Comparison of ENCODE assay signal across 8 cellular contexts in genomic region chr19:35757749-35758608, GRCh38. TPM values are rescaled to one million over a fixed set of nuclear protein-coding genes. Genes with fewer than 3 reads are reported as not detected.
DNase-seq lines count a peak whose midpoint lies in the region; TF ChIP-seq lines count a peak whose summit lies in the region.

Gene PROSER3, plus strand, starts transcription at chr19:35758176. Its CDS starts 40 bp downstream, at chr19:35758216.

- DNase-seq in CMK (ENCODE audit: low read depth) = peak; percentile 98
- peak; percentile 98 for DNase-seq in GM20000 (ENCODE audit: low spot score)
- peak; percentile 100 for DNase-seq in HT-29 (ENCODE audit: low spot score)
- peak; percentile 98 to 99 for DNase-seq in NOMO-1 (lab: John Stamatoyannopoulos, UW; ENCODE audit: unreplicated experiment in 2 of 2)
- DNase-seq in effector CD8-positive, alpha-beta T cell (lab: John Stamatoyannopoulos, UW) = peak; percentile 98
- DNase-seq in lung microvascular endothelial cell (ENCODE audit: low read depth in 2 of 2) = peak; percentile 99 to 100
- DNase-seq in stimulated activated CD4-positive, alpha-beta T cell treated with anti-CD3 and anti-CD28 coated beads, TNF-alpha, amount 100 ng/mL, for 48 hours (ENCODE audit: low read depth in 3 of 3) = peak; percentile 97 to 99 (median 97)

- no peak for TF ChIP-seq CTCF in GM20000 (IDR thresholded peaks at IDR 0.05; ENCODE audit: extremely low read depth, missing control alignments)

- POLR2A ChIA-PET in activated CD8-positive, alpha-beta memory T cell treated with anti-CD3 and anti-CD28 coated beads for 36 hours (lab: Charles Lee) = interaction anchor here (0.6 to 0.9 kb wide), 5 partner anchors 10 to 56 kb away, joined by 3 to 6 read pairs (median 4); partner anchors contain the start of genes IGFLR1 and LIN37

- CTCF ChIA-PET in activated CD8-positive, alpha-beta memory T cell treated with anti-CD3 and anti-CD28 coated beads for 36 hours (lab: Charles Lee) = interaction anchor here (0.9 to 1.2 kb wide), 2 partner anchors 10 to 61 kb away, joined by 3 read pairs; partner anchors contain the start of gene LIN37

RNA-seq across cellular contexts. Expression of gene PROSER3, which starts in this region (rescaled TPM):
- total RNA-seq in HT-29 (2014; rRNA removed; shearing (Covaris generic)) = 17.2 and 21.3 TPM in 2 replicates
- 10 to 100 TPM; 33.7 to 37.0 TPM for total RNA-seq in activated CD8-positive, alpha-beta memory T cell treated with anti-CD3 and anti-CD28 coated beads for 36 hours
- 1.3 and 1.4 TPM in 2 replicates for total RNA-seq in lung microvascular endothelial cell

Comparison
In these comparisons a context has a peak if more than half of its experiments do, and no peak if none do; other contexts are left out.
1. Peak in every context shown above with its lines: DNase-seq.